Comparison of ENCODE assay signal across 25 cellular contexts in the genomic region with DNA sequence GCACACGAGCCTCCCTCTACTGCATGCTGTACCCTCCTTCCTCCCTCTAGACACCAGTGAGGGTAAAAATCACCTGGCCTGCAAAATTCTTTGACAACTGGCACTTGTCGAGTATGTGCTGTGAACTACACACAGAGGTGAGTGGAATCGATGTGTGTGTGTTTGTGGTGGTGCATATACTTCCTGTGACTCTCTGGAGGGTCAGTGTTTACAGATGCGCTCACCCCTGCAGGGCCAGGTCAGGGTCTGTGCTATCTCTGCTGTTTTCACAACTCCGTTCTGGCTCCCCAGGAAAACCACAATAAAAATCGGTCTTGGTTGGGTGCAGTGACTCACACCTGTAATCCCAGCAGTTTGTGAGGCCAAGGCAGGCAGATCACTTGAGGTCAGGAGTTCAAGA.
DNase-seq lines count a peak whose midpoint lies in the region; ATAC-seq and TF ChIP-seq lines count a peak whose summit lies in the region.
"Had no signal": no experiment of that assay in that cellular context is flagged by ENCODE, and none has a peak within 500 bp of the region (broad histone marks: within the 10 kb centered on the region; RNA-seq: fewer than 3 reads in every experiment).

No MANE protein-coding gene starts in this region.

- no TSS peak for BruUV-seq in MCF 10A (replicated peaks; lab: Mats Ljungman, UMichigan)

- DNase-seq in MCF 10A (ENCODE audit: unreplicated experiment) (peak; percentile 22), breast epithelium (ENCODE audit: low spot score in 2 of 2) (no peak), NCI-H226 (peak; percentile 24), glomerular visceral epithelial cell (ENCODE audit: extremely low spot score) (peak; percentile 85), DMS79 treated with DMSO at 0.1 percent for 48 hours (lab: John Stamatoyannopoulos, UW) (no peak), HT-29 (ENCODE audit: low spot score) (no peak)
- DNase-seq: activated CD4-positive, alpha-beta T cell treated with anti-CD3 and anti-CD28 coated beads for 1 hour; activated T-cell treated with anti-CD3 and anti-CD28 coated beads, Interleukin-2, amount 50 U/mL, for 24 hours; amniotic stem cell; BE2C; colonic mucosa; effector memory CD8-positive, alpha-beta T cell; esophagus squamous epithelium; MM.1S; naive B cell; NCI-H146; NCI-H2171; retina; SIG-M5; stimulated activated CD4-positive, alpha-beta T cell treated with anti-CD3 and anti-CD28 coated beads, Interleukin-12 subunit alpha, Interleukin-12 subunit beta, amount 100 ng/mL, for 4 hours; stimulated activated naive CD8-positive, alpha-beta T cell treated with anti-CD3 and anti-CD28 coated beads, Interleukin-15, amount 100 ng/mL, for 72 hours had no signal

- H3K9me3 Mint-ChIP-seq in MCF 10A (ENCODE audit: unreplicated experiment): no peaks in the 10 kb centered on the region

- H3K27ac ChIP-seq in breast epithelium: no peak overlapping the region
- H3K27ac ChIP-seq: colonic mucosa, esophagus squamous epithelium, gastroesophageal sphincter, tibial nerve had no signal

- no peaks in the 10 kb centered on the region for H3K36me3 Mint-ChIP-seq in MCF 10A (ENCODE audit: insufficient read depth, unreplicated experiment)
- H3K36me3 Mint-ChIP-seq: naive B cell had no signal

- no peak overlapping the region for H3K4me3 ChIP-seq in breast epithelium
- H3K4me3 ChIP-seq: colonic mucosa, esophagus squamous epithelium, gastroesophageal sphincter, tibial nerve had no signal

- no peak overlapping the region for H3K4me3 Mint-ChIP-seq in MCF 10A (ENCODE audit: unreplicated experiment)
- H3K4me3 Mint-ChIP-seq: activated T-cell treated with anti-CD3 and anti-CD28 coated beads, Interleukin-2, amount 50 U/mL, for 24 hours; effector memory CD8-positive, alpha-beta T cell; naive B cell; stimulated activated naive CD8-positive, alpha-beta T cell treated with anti-CD3 and anti-CD28 coated beads, Interleukin-15, amount 100 ng/mL, for 72 hours had no signal

- intact Hi-C loops in MCF 10A (cut with micrococcal nuclease) (no loop called here), breast epithelium (cut with DNase I; ENCODE audit: low total_unique reads) (no loop called here)

- no peaks in the 10 kb centered on the region for H3K27me3 Mint-ChIP-seq in MCF 10A (ENCODE audit: insufficient read depth, unreplicated experiment)
- H3K27me3 Mint-ChIP-seq: activated T-cell treated with anti-CD3 and anti-CD28 coated beads, Interleukin-2, amount 50 U/mL, for 24 hours; effector memory CD8-positive, alpha-beta T cell; stimulated activated naive CD8-positive, alpha-beta T cell treated with anti-CD3 and anti-CD28 coated beads, Interleukin-15, amount 100 ng/mL, for 72 hours had no signal

- no peak for TF ChIP-seq POLR2A in breast epithelium (IDR thresholded peaks at IDR 0.05)

- ATAC-seq in HG03460 (IDR thresholded peaks at IDR 0.05; ENCODE audit: unreplicated experiment) (no peak), GM19467 (IDR thresholded peaks at IDR 0.05; ENCODE audit: unreplicated experiment) (no peak)
- ATAC-seq: effector memory CD8-positive, alpha-beta T cell; gastroesophageal sphincter; stimulated activated naive CD8-positive, alpha-beta T cell treated with anti-CD3 and anti-CD28 coated beads, Interleukin-15, amount 100 ng/mL, for 72 hours had no signal

- TF ChIP-seq CTCF in MCF 10A (IDR thresholded peaks at IDR 0.05; ENCODE audit: unreplicated experiment) (no peak), breast epithelium (IDR thresholded peaks at IDR 0.05) (no peak)

- peaks cover 15% of the 10 kb centered on the region for H3K4me1 Mint-ChIP-seq in MCF 10A (ENCODE audit: insufficient read depth, unreplicated experiment)
- H3K4me1 Mint-ChIP-seq: naive B cell; stimulated activated naive CD8-positive, alpha-beta T cell treated with anti-CD3 and anti-CD28 coated beads, Interleukin-15, amount 100 ng/mL, for 72 hours had no signal

- H3K36me3 ChIP-seq in breast epithelium: no peaks in the 10 kb centered on the region
- H3K36me3 ChIP-seq: BE2C, colonic mucosa, esophagus squamous epithelium, gastroesophageal sphincter, tibial nerve had no signal

- H3K9me3 ChIP-seq in breast epithelium: no peaks in the 10 kb centered on the region
- H3K9me3 ChIP-seq: BE2C, colonic mucosa, esophagus squamous epithelium, gastroesophageal sphincter, tibial nerve had no signal

- H3K4me1 ChIP-seq in breast epithelium: no peaks in the 10 kb centered on the region
- H3K4me1 ChIP-seq: colonic mucosa had no signal

- no peaks in the 10 kb centered on the region for H3K27me3 ChIP-seq in breast epithelium
- H3K27me3 ChIP-seq: BE2C, colonic mucosa, esophagus squamous epithelium, gastroesophageal sphincter, tibial nerve had no signal

- POLR2A ChIA-PET in MCF 10A (lab: Yijun Ruan, JAX): no interaction called here

- no peak overlapping the region for H3K27ac Mint-ChIP-seq in MCF 10A (ENCODE audit: low read depth, unreplicated experiment)
- H3K27ac Mint-ChIP-seq: activated T-cell treated with anti-CD3 and anti-CD28 coated beads, Interleukin-2, amount 50 U/mL, for 24 hours; effector memory CD8-positive, alpha-beta T cell; naive B cell; stimulated activated naive CD8-positive, alpha-beta T cell treated with anti-CD3 and anti-CD28 coated beads, Interleukin-15, amount 100 ng/mL, for 72 hours had no signal

- CTCF ChIA-PET in MCF 10A (lab: Yijun Ruan, JAX): no interaction called here

Comparison
In these comparisons a context has a peak if more than half of its experiments do, and no peak if none do; other contexts are left out.
1. DNase-seq: peak in MCF 10A (single experiment), NCI-H226 (single experiment) and glomerular visceral epithelial cell (single experiment); none in breast epithelium (0 of 2), DMS79 treated with DMSO at 0.1 percent for 48 hours (single experiment) and HT-29 (single experiment).